Comparison of ENCODE assay signal across 8 cellular contexts in the genomic region with DNA sequence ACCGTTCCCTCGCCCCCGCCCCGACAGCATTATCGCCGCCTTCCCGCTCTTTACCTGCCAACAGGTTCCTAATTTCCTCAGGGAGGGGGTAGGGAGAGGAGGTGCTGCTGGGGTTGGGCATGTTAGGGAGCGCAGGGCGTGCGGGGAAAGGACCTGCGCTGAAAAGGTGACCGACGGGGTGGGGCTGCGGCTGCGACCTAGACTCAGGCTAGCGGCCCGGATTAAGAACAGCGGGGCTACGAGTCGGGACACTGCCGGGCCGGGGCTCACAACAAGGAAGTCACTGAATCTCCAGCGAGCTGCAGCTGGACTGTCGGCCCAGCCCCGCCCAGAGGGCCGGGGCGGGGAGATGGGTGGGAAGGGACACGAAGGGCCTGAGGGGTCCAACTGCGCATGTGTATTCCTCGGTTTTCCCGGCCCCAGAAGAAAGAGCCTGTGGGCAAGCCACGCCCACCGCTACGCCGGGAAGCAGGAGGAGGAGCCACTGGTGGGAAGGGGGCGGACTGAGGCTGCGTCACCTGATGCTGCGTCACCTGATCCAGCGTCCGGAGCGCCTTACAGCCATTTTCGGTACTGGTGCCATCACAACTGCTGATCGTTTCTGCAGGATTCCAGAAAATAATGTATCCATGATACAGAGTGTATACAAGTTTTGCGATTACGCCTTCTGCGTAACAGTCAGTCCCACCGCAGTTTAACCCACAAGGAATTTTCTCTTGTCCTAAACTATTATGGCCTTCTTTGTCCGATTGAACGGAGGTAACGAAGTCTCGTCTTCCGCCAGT.
DNase-seq lines count a peak whose midpoint lies in the region; ATAC-seq, FAIRE-seq and TF ChIP-seq lines count a peak whose summit lies in the region.

Gene SKAP2 (minus strand): TSS at position 282 of the 785 bp plus-strand sequence. CDS start 161 bp downstream, at position 121.

- DNase-seq in GM13977 (ENCODE audit: low spot score): peak; percentile 88
- DNase-seq in NCI-H1694 (lab: John Stamatoyannopoulos, UW): peak; percentile 98
- peak; percentile 97 for DNase-seq in T1000 (lab: John Stamatoyannopoulos, UW)
- peak; percentile 99 for DNase-seq in astrocyte of the hippocampus (ENCODE audit: low read depth, low spot score)
- peak; percentile 92 for DNase-seq in hepatic stellate cell (ENCODE audit: low spot score)
- DNase-seq in urothelium cell line (ENCODE audit: low spot score): no peak

- no peak for FAIRE-seq in urothelium cell line (lab: Jason Lieb, UNC)

- TF ChIP-seq CTCF in GM13977 (IDR thresholded peaks at IDR 0.05; ENCODE audit: extremely low read depth, insufficient read depth, missing control alignments): no peak

- H3K36me3 ChIP-seq in rectal smooth muscle tissue (ENCODE audit: control insufficient read depth, insufficient read depth, low read length): no peaks in the 10 kb centered on the region

- peak within 1 kb of the TSS; percentile 97 for H3K4me3 ChIP-seq in rectal smooth muscle tissue (ENCODE audit: low read length)

- H3K9ac ChIP-seq in rectal smooth muscle tissue (ENCODE audit: low read length): peak within 1 kb of the TSS; percentile 98

- no peaks in the 10 kb centered on the region for H3K4me1 ChIP-seq in rectal smooth muscle tissue (ENCODE audit: control insufficient read depth, insufficient read depth, low read length)

- no peaks in the 10 kb centered on the region for H3K27me3 ChIP-seq in rectal smooth muscle tissue (ENCODE audit: control insufficient read depth, insufficient read depth, low read length)

- H3K27ac ChIP-seq in rectal smooth muscle tissue (ENCODE audit: low read depth, low read length): peak within 1 kb of the TSS; percentile 95

- ATAC-seq in HG02852 (IDR thresholded peaks at IDR 0.05; ENCODE audit: unreplicated experiment): peak; percentile 90

- in situ Hi-C loops in GM13977 (cut with MboI; ENCODE audit: low pct_unique_long_range_greater_than_20kb, low sequenced_read_pairs, unreplicated experiment): no loop called here
